8 cellular contexts compared by ENCODE assay signal in genomic region chr11:32435511-32435946, GRCh38. TPM values are rescaled to one million over a fixed set of nuclear protein-coding genes. Genes with fewer than 3 reads are reported as not detected.
DNase-seq lines count a peak whose midpoint lies in the region; ATAC-seq and TF ChIP-seq lines count a peak whose summit lies in the region.

Gene WT1 (minus strand): TSS chr11:32435539.

- H3K9me3 Mint-ChIP-seq in progenitor cell of endocrine pancreas (ENCODE audit: low read depth) = no peaks in the 10 kb centered on the region

- H2AFZ ChIP-seq in GM23248 = no peak within 1 kb of the TSS

- TF ChIP-seq CTCF in Panc1 (IDR thresholded peaks at IDR 0.05) (no peak; the same call in 1 of the 2 replicates), fibroblast of villous mesenchyme (IDR thresholded peaks at IDR 0.05; ENCODE audit: insufficient read depth, low read depth, low read length) (no peak), progenitor cell of endocrine pancreas (IDR thresholded peaks at IDR 0.05; ENCODE audit: unreplicated experiment) (no peak)

- H3K79me2 ChIP-seq in GM23248 (ENCODE audit: insufficient read depth) = no peaks in the 10 kb centered on the region

- peaks cover 93% of the 10 kb centered on the region for H3K27me3 Mint-ChIP-seq in progenitor cell of endocrine pancreas

- H3K27me3 ChIP-seq in GM23248 (replicated peaks; ENCODE audit: insufficient read depth) (peaks cover 98% of the 10 kb centered on the region), Panc1 (ENCODE audit: control insufficient read depth, insufficient read depth, low read length) (no peaks in the 10 kb centered on the region)

- H3K4me1 ChIP-seq in GM23248 (ENCODE audit: insufficient read depth) (no peaks in the 10 kb centered on the region), Panc1 (ENCODE audit: control insufficient read depth, insufficient read depth, low read length) (peaks cover 7% of the 10 kb centered on the region)

- intact Hi-C loops in Panc1 (cut with micrococcal nuclease; ENCODE audit: unreplicated experiment) = loop anchor here (2.0 kb wide), 1 partner anchor 149 kb away; no protein-coding TSS in a partner anchor

- peak within 1 kb of the TSS; percentile 9 for H3K4me2 ChIP-seq in GM23248 (ENCODE audit: unreplicated experiment)

- no peak for DNase-seq in GM23248
- no peak for DNase-seq in Panc1 (ENCODE audit: low read depth, low spot score)
- peak; percentile 77 for DNase-seq in fibroblast of villous mesenchyme (ENCODE audit: low read depth)
- DNase-seq in progenitor cell of endocrine pancreas (ENCODE audit: low spot score, unreplicated experiment) = no peak
- DNase-seq in NCI-H1417 treated with DMSO at 0.1 percent for 48 hours (lab: John Stamatoyannopoulos, UW) = no peak
- no peak for DNase-seq in hippocampal formation (lab: John Stamatoyannopoulos, UW)

- peak; percentile 83 for ATAC-seq in Panc1
- no peak for ATAC-seq in GM21360 (IDR thresholded peaks at IDR 0.05; ENCODE audit: unreplicated experiment)
- ATAC-seq in HG02840 (IDR thresholded peaks at IDR 0.05; ENCODE audit: low FRiP score, unreplicated experiment) = no peak

- H3K9ac ChIP-seq in GM23248 = no peak within 1 kb of the TSS

- H3K9me2 ChIP-seq in GM23248 (ENCODE audit: insufficient read depth) = no peaks in the 10 kb centered on the region

- H4K20me1 ChIP-seq in GM23248 (ENCODE audit: insufficient read depth) = no peaks in the 10 kb centered on the region

- H3K9me3 ChIP-seq in GM23248 (ENCODE audit: low read depth) (no peaks in the 10 kb centered on the region), Panc1 (ENCODE audit: control insufficient read depth, insufficient read depth, low read depth, low read length) (no peaks in the 10 kb centered on the region)

- no TSS peak for BruUV-seq in Panc1 (replicated peaks; lab: Mats Ljungman, UMichigan)

- no peaks in the 10 kb centered on the region for H3K36me3 Mint-ChIP-seq in progenitor cell of endocrine pancreas (ENCODE audit: insufficient read depth)

- CTCF ChIA-PET in Panc1 (lab: Charles Lee) = interaction anchor here (0.6 kb wide), 1 partner anchor 19 kb away, joined by 4 read pairs; no protein-coding TSS in a partner anchor

- peak within 1 kb of the TSS; percentile 13 for H3K27ac Mint-ChIP-seq in progenitor cell of endocrine pancreas

- H3K27ac ChIP-seq in GM23248 (no peak within 1 kb of the TSS), Panc1 (ENCODE audit: low read length) (peak within 1 kb of the TSS; percentile 88)

- H3K4me3 ChIP-seq in GM23248 (no peak within 1 kb of the TSS), Panc1 (ENCODE audit: low read depth in 2 of 2, low read length in 2 of 2) (peak within 1 kb of the TSS; percentile 50 to 78), fibroblast of villous mesenchyme (ENCODE audit: low read depth, low read length) (peak within 1 kb of the TSS; percentile 61)

- 1 to 7% methylated on average over 11 to 20 of the region's 25 CpGs for WGBS in GM23248 (ENCODE audit: low coverage in 1 of 2, low lambda C conversion rate in 2 of 2, missing lambda C conversion rate in 2 of 2), 2 experiments

- no peaks in the 10 kb centered on the region for H3F3A ChIP-seq in GM23248 (ENCODE audit: insufficient read depth)

- POLR2A ChIA-PET in Panc1 (lab: Charles Lee) = interaction anchor here (0.7 kb wide), 1 partner anchor 927 kb away, joined by 3 read pairs; no protein-coding TSS in a partner anchor

- in situ Hi-C loops in GM23248 (cut with MboI) (no loop called here), Panc1 (cut with HindIII; ENCODE audit: low pct_unique_long_range_greater_than_20kb, low sequenced_read_pairs) (no loop called here)

- H3K36me3 ChIP-seq in GM23248 (ENCODE audit: low read depth) (no peaks in the 10 kb centered on the region), Panc1 (ENCODE audit: control insufficient read depth, insufficient read depth, low read length) (no peaks in the 10 kb centered on the region)

- peaks cover 6% of the 10 kb centered on the region for H3K4me1 Mint-ChIP-seq in progenitor cell of endocrine pancreas (ENCODE audit: low read depth)

- H3K4me3 Mint-ChIP-seq in progenitor cell of endocrine pancreas (ENCODE audit: low read depth) = peak within 1 kb of the TSS; percentile 45

RNA-seq across cellular contexts. Expression of gene WT1, which starts in this region (rescaled TPM):
- not detected in 2 replicates for total RNA-seq in GM23248 (2014; rRNA removed; shearing (Covaris generic))
- not detected in 2 replicates for polyA plus RNA-seq in GM23248 (2016; fragmentation: Nextera tagmentation; extraction: Ambion mirVana)
- total RNA-seq in Panc1 (2021; ENCODE audit: unreplicated experiment) = 15.9 TPM
- polyA plus RNA-seq in Panc1 (2012; ENCODE audit: insufficient read length) = 16.7 TPM
- total RNA-seq in fibroblast of villous mesenchyme = 5.8 and 16.4 TPM in 2 replicates
- total RNA-seq in progenitor cell of endocrine pancreas = not detected in 2 replicates
